Comparison of ENCODE assay signal across 11 cellular contexts in genomic region chr5:80206282-80206681, GRCh38. TPM values are rescaled to one million over a fixed set of nuclear protein-coding genes. Genes with fewer than 3 reads are reported as not detected.
DNase-seq lines count a peak whose midpoint lies in the region; ATAC-seq and TF ChIP-seq lines count a peak whose summit lies in the region.
"Had no signal": no experiment of that assay in that cellular context is flagged by ENCODE, and none has a peak within 500 bp of the region (broad histone marks: within the 10 kb centered on the region; RNA-seq: fewer than 3 reads in every experiment).

No MANE protein-coding gene starts in this region.

- H3K9me3 ChIP-seq in right lobe of liver = no peaks in the 10 kb centered on the region
- H3K9me3 ChIP-seq in aorta (ENCODE audit: control insufficient read depth, low read length) = no peaks in the 10 kb centered on the region

- no peak for TF ChIP-seq CTCF in AG04449 (IDR thresholded peaks at IDR 0.05; ENCODE audit: insufficient read depth, low read length, missing control alignments)
- TF ChIP-seq CTCF in cardiac fibroblast (IDR thresholded peaks at IDR 0.05; ENCODE audit: low read depth, low read length) = no peak
- TF ChIP-seq CTCF in right lobe of liver (IDR thresholded peaks at IDR 0.05) = no peak

- peak overlapping the region; percentile 52 to 97 (median 91) for H3K27ac ChIP-seq in right lobe of liver
- no peak overlapping the region for H3K27ac ChIP-seq in aorta (ENCODE audit: low read depth in 1 of 2, low read length in 2 of 2)

- ATAC-seq in right lobe of liver (peak in 1 of 4 donors; percentile 8), aorta (ENCODE audit: low FRiP score) (no peak), HG02678 (IDR thresholded peaks at IDR 0.05; ENCODE audit: unreplicated experiment) (no peak)

- DNase-seq in AG04449 (ENCODE audit: low read depth, low spot score) (peak; percentile 57), HT1080 (ENCODE audit: low read depth) (peak; percentile 47), cardiac fibroblast (ENCODE audit: low read depth in 2 of 2) (peak; percentile 64 to 79), right lobe of liver (no peak), DMS153 treated with DMSO at 0.1 percent for 48 hours (lab: John Stamatoyannopoulos, UW; ENCODE audit: unreplicated experiment) (no peak), aorta (no peak), SW 1271 (lab: John Stamatoyannopoulos, UW) (no peak)
- DNase-seq: anterior cingulate cortex, glutamatergic neuron had no signal

- no peak for TF ChIP-seq POLR2A in right lobe of liver (IDR thresholded peaks at IDR 0.05)

- POLR2A ChIA-PET in AG04449 (lab: Yijun Ruan, JAX) = no interaction called here

- H3K4me1 ChIP-seq in right lobe of liver = peaks cover 0 to 77% (median 34%) of the 10 kb centered on the region in 4 donors
- H3K4me1 ChIP-seq in aorta (ENCODE audit: control insufficient read depth in 1 of 2, insufficient read depth in 2 of 2, low read length in 2 of 2) = no peaks in the 10 kb centered on the region

- CTCF ChIA-PET in AG04449 (lab: Yijun Ruan, JAX) = no interaction called here

- H3K4me3 ChIP-seq in AG04449 (ENCODE audit: low read depth, low read length) (no peak overlapping the region), cardiac fibroblast (replicated peaks in 1 of 2; ENCODE audit: low read depth in 2 of 2, low read length in 2 of 2) (no peak overlapping the region), right lobe of liver (no peak overlapping the region), aorta (ENCODE audit: low read length in 2 of 2) (no peak overlapping the region)
- H3K4me3 ChIP-seq: BLaER1 treated with 17β-estradiol and CSF1 and Interleukin-3, amounts not matched to agents 10 nM and 100 nM had no signal

- no peaks in the 10 kb centered on the region for H3K27me3 ChIP-seq in right lobe of liver
- no peaks in the 10 kb centered on the region for H3K27me3 ChIP-seq in aorta (ENCODE audit: control insufficient read depth in 1 of 2, insufficient read depth in 2 of 2, low read length in 1 of 2)
- H3K27me3 ChIP-seq: BLaER1 treated with 17β-estradiol and CSF1 and Interleukin-3, amounts not matched to agents 10 nM and 100 nM had no signal

- intact Hi-C loops in right lobe of liver (cut with DNase I) = no loop called here
- intact Hi-C loops in aorta (cut with DNase I) = no loop called here

- 46% methylated on average over 4 of the region's 4 CpGs for WGBS in right lobe of liver (ENCODE audit: insufficient coverage, low coverage, low lambda C conversion rate, missing lambda C conversion rate)
- 88 to 90% methylated on average over 4 of the region's 4 CpGs for WGBS in aorta, 2 donors

- H3K36me3 ChIP-seq in right lobe of liver (peaks cover 0 to 10% (median 2%) of the 10 kb centered on the region in 4 donors), aorta (ENCODE audit: control insufficient read depth in 1 of 2, insufficient read depth in 2 of 2, low read length in 1 of 2) (no peaks in the 10 kb centered on the region)

RNA-seq across cellular contexts. Expression of gene SERINC5, which starts 49.6 kb away (rescaled TPM):
- 1.9 and 4.4 TPM in 2 replicates for total RNA-seq in HT1080 (2014; rRNA removed; shearing (Covaris generic))
- polyA plus RNA-seq in HT1080 (2015; cell fraction: cytosol; rRNA removed) = 7.0 and 8.8 TPM in 2 replicates
- polyA plus RNA-seq in HT1080 (2015; cell fraction: nucleus; rRNA removed) = 11.1 and 11.2 TPM in 2 replicates
- total RNA-seq in right lobe of liver (10 to 100 TPM; 30.1 to 82.1 (median 57.9) TPM), aorta (10 to 100 TPM; 15.5 to 22.1 TPM)
- 1 to 10 TPM; 1.4 to 1.7 TPM for polyA plus RNA-seq in aorta

Comparison
In these comparisons a context has a peak if more than half of its experiments do, and no peak if none do; other contexts are left out.
1. DNase-seq: peak in AG04449 (single experiment), HT1080 (single experiment) and cardiac fibroblast (2 of 2); none in right lobe of liver (0 of 3), DMS153 treated with DMSO at 0.1 percent for 48 hours (single experiment), aorta (0 of 2) and SW 1271 (0 of 2).
2. H3K27ac ChIP-seq: peak in right lobe of liver (3 of 3); none in aorta (0 of 2).